ENCODE assay signal across 9 cellular contexts in the genomic region with DNA sequence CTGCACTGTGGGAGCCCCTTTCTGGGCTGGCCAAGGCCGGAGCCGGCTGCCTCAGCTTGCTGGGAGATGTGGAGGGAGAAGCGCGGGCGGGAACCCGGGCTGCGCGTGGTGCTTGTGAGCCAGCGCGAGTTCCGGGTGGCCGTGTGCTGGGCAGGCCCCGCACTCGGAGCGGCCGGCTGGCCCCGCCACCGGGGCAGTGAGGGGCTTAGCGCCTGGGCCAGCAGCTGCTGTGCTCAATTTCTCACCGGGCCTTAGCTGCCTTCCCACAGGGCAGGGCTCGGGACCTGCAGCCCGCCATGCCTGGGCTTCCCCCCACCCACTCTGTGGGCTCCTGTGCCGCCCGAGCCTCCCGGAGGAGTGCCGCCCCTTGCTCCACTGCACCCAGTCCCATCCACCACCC.
"Had no signal": no experiment of that assay in that cellular context is flagged by ENCODE, and none has a peak within 500 bp of the region (broad histone marks: within the 10 kb centered on the region; RNA-seq: fewer than 3 reads in every experiment).

No MANE protein-coding gene starts in this region.

- DNase-seq: H7, IMR-90, KG1 had no signal

- H3K36me3 ChIP-seq: HAP-1 had no signal

- H3K27ac Mint-ChIP-seq: GM23338 had no signal

- H3K4me3 Mint-ChIP-seq: GM23338 had no signal

- FAIRE-seq: H1, HTR-8/SVneo, K562 had no signal

- ATAC-seq: GM23338, HCT116 had no signal

- H3K4me3 ChIP-seq: GM23338, HAP-1, K562 had no signal

- H3K9me3 ChIP-seq: HAP-1 had no signal
